In the genomic region with DNA sequence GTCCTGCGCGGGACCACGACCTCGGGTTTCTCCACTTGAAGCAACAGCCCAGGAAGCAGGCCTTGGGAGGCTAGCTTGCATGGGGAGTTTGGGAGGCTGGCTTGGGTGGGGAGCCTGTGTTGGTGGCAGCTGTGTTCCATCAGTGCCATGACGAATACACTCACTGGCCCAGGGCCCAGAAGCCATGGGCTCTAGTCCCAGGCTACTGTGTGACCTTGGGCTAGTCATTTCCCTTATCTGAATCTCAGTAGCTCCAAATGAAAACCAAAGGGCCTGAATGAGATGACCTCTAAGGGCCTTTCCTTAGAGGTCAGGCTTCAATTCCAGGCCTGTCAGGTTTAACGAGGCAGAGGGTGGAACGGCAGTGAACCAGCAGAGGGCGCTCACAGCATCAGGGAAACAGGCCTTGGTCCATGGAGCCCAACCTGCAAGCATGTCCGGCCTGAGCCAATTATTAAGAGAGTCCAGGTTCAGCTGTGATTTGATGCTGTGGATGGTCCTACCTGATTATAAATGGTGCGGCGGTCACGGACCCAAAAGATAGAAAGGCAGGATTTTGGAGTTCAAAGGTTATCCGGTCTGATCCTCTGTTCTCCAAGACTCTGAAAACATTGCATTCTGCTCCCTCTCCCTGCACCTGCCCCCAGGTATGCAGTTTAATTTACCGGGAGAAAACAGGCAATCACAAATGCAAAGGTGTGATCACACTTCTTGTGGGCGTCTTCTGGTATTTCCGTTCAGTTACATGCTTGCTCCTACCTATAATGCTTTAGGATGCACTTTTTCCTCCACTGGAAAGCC, we compare ENCODE assay signal across 1 cellular context.
TF ChIP-seq lines count a peak whose summit lies in the region.

No MANE protein-coding gene starts in this region.

TF ChIP-seq in H1, 55 proteins besides CTCF, POLR2A, EP300 and RAD21:
- TF ChIP-seq NANOG (IDR thresholded peaks at IDR 0.05; ENCODE audit: insufficient read depth, low read depth, low read length, poor library complexity, severe bottlenecking), result peak; percentile 51
- TF ChIP-seq SP4 (IDR thresholded peaks at IDR 0.05; ENCODE audit: low read length), result no peak
- TF ChIP-seq, protein P1, sequence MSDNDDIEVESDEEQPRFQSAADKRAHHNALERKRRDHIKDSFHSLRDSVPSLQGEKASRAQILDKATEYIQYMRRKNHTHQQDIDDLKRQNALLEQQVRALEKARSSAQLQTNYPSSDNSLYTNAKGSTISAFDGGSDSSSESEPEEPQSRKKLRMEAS (IDR thresholded peaks at IDR 0.05), result peak; percentile 35; the same call in 1 of the 2 replicates
- TF ChIP-seq YY1 (IDR thresholded peaks at IDR 0.05; ENCODE audit: low read depth, low read length), result peak; percentile 47; the same call in 1 of the 2 replicates
- no peak for TF ChIP-seq SP1 (IDR thresholded peaks at IDR 0.05; ENCODE audit: low read depth, low read length)
